2 cellular contexts compared by ENCODE assay signal in the genomic region with DNA sequence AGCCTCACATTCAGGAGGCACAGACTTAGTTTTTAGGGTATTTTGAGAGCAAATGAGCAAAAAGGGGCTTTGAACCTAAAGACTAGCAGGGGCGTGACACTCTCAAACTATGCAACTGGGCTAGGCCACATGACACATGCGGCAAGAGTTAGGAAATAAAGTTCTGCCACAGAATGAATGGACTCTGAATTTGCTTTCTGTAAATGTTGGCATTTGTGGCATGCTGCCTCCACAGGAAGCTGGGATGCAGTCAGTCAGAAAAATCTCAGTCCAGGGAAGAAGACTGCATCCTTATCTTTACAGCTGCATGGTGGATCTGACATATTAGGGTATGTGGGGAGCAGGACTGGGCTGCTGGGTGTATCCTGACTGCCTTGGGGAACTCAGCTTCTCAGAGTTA.
TF ChIP-seq lines count a peak whose summit lies in the region.

No MANE protein-coding gene starts in this region.

TF ChIP-seq in HepG2, 621 proteins besides CTCF, POLR2A, EP300 and RAD21:
- TF ChIP-seq SSRP1 (CRISPR knock-in tag; IDR thresholded peaks at IDR 0.05) (no peak), ZSCAN29 (CRISPR knock-in tag; conservative IDR thresholded peaks at IDR 0.05) (no peak), ZNF703 (CRISPR knock-in tag; IDR thresholded peaks at IDR 0.05; ENCODE audit: borderline replicate concordance) (no peak), HNRNPK (IDR thresholded peaks at IDR 0.05; ENCODE audit: low read depth, low read length, poor library complexity, severe bottlenecking) (no peak), LCORL (IDR thresholded peaks at IDR 0.05) (no peak), LCORL (CRISPR knock-in tag; IDR thresholded peaks at IDR 0.05) (no peak), YY1 (IDR thresholded peaks at IDR 0.05; ENCODE audit: insufficient read depth, insufficient replicate concordance, low read depth, low read length) (no peak), ZNF564 (CRISPR knock-in tag; IDR thresholded peaks at IDR 0.05) (no peak), CHD2 (IDR thresholded peaks at IDR 0.05; ENCODE audit: low read depth, low read length) (no peak), KLF16 (CRISPR knock-in tag; IDR thresholded peaks at IDR 0.05) (no peak), HNF4G (IDR thresholded peaks at IDR 0.05; ENCODE audit: borderline replicate concordance, low read depth, low read length) (no peak), HNF4G (CRISPR knock-in tag; IDR thresholded peaks at IDR 0.05; ENCODE audit: borderline replicate concordance, low read depth) (no peak), CENPX (CRISPR knock-in tag; IDR thresholded peaks at IDR 0.05) (no peak), ZNF720 (CRISPR knock-in tag; IDR thresholded peaks at IDR 0.05) (no peak), SIN3B (IDR thresholded peaks at IDR 0.05; ENCODE audit: low read length) (no peak), ZNF549 (CRISPR knock-in tag; IDR thresholded peaks at IDR 0.05) (no peak), ZNF749 (CRISPR knock-in tag; IDR thresholded peaks at IDR 0.05; ENCODE audit: borderline replicate concordance) (no peak)

TF ChIP-seq in endothelial cell of umbilical vein, 7 proteins besides CTCF, POLR2A, EP300 and RAD21:
- TF ChIP-seq, protein P1, sequence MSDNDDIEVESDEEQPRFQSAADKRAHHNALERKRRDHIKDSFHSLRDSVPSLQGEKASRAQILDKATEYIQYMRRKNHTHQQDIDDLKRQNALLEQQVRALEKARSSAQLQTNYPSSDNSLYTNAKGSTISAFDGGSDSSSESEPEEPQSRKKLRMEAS (IDR thresholded peaks at IDR 0.05; ENCODE audit: insufficient read depth, insufficient read length), result no peak
- TF ChIP-seq EZH2 (IDR thresholded peaks at IDR 0.05; ENCODE audit: borderline replicate concordance, low read depth, low read length, severe bottlenecking) (no peak), FOS (IDR thresholded peaks at IDR 0.05; ENCODE audit: borderline replicate concordance, insufficient read depth, low read length) (no peak), MYC (IDR thresholded peaks at IDR 0.05; ENCODE audit: low read depth, low read length) (no peak), POLR2AphosphoS5 (IDR thresholded peaks at IDR 0.05; ENCODE audit: insufficient read depth, low read depth, low read length) (no peak), JUN (IDR thresholded peaks at IDR 0.05; ENCODE audit: borderline replicate concordance, insufficient read depth, insufficient read length, low read depth) (no peak), GATA2 (IDR thresholded peaks at IDR 0.05; ENCODE audit: insufficient read depth, insufficient read length, low read depth, low read length) (no peak)
